35 cellular contexts compared by ENCODE assay signal in genomic region chr10:14036233-14036632, GRCh38.
"Had no signal": no experiment of that assay in that cellular context is flagged by ENCODE, and none has a peak within 500 bp of the region (broad histone marks: within the 10 kb centered on the region; RNA-seq: fewer than 3 reads in every experiment).

No MANE protein-coding gene starts in this region.

- H3K27me3 Mint-ChIP-seq: activated CD4-positive, alpha-beta memory T cell treated with anti-CD3 and anti-CD28 coated beads for 36 hours; activated naive CD8-positive, alpha-beta T cell treated with anti-CD3 and anti-CD28 coated beads, Interleukin-2, amount 10 ng/mL, durations not matched to agents 7 days and 5 days; effector memory CD8-positive, alpha-beta T cell had no signal

- H3K9me3 Mint-ChIP-seq: activated B cell treated with CpG ODN at 0.5 μM for 24 hours; activated CD4-positive, alpha-beta memory T cell treated with anti-CD3 and anti-CD28 coated beads for 36 hours; activated CD4-positive, alpha-beta T cell treated with anti-CD3 and anti-CD28 coated beads, Interleukin-2, amount 10 ng/mL, durations not matched to agents 24 days and 14 days; activated naive CD4-positive, alpha-beta T cell treated with anti-CD3 and anti-CD28 coated beads, Interleukin-2, amount 10 ng/mL, durations not matched to agents 7 days and 5 days; activated naive CD4-positive, alpha-beta T cell treated with anti-CD3 and anti-CD28 coated beads, Interleukin-2, amount 50 U/mL, for 72 hours; activated naive CD8-positive, alpha-beta T cell treated with anti-CD3 and anti-CD28 coated beads, Interleukin-2, amount 10 ng/mL, durations not matched to agents 7 days and 5 days; activated T-helper 1 cell treated with anti-CD3 and anti-CD28 coated beads, Interleukin-12 subunit alpha, Interleukin-12 subunit beta, Interleukin-2, Interleukin-4 antibody, amounts not matched to agents 30 ng/mL and 10 ng/mL and 1 ng/mL, durations not matched to agents 14 hours and 24 hours and 36 hours; activated T-helper 2 cell treated with anti-CD3 and anti-CD28 coated beads, Interferon-gamma antibody, Interleukin-2, Interleukin-4, amounts not matched to agents 10 μg/mL and 5 μg/mL and 100 μg/mL, durations not matched to agents 14 hours and 24 hours and 36 hours; dendritic cell treated with granulocyte-macrophage colony-stimulating factor and Interleukin-4, amounts not matched to agents 40 ng/mL and 50 ng/mL, for 4 days; effector memory CD8-positive, alpha-beta T cell; T-helper 2 cell treated with Interferon-gamma antibody and Interleukin-4, amounts not matched to agents 5 μg/mL and 100 μg/mL, for 36 hours had no signal

- H3K9me3 ChIP-seq: ascending aorta, breast epithelium, esophagus squamous epithelium, gastrocnemius medialis had no signal

- H3K36me3 ChIP-seq: ascending aorta, breast epithelium, cardiac muscle cell, esophagus squamous epithelium, gastrocnemius medialis, WERI-Rb-1 had no signal

- H3K27ac ChIP-seq: ascending aorta, breast epithelium, cardiac muscle cell, coronary artery, epithelial cell of prostate, esophagus squamous epithelium, gastrocnemius medialis, WERI-Rb-1 had no signal

- H3K36me3 Mint-ChIP-seq: activated CD4-positive, alpha-beta memory T cell treated with anti-CD3 and anti-CD28 coated beads for 36 hours; activated CD8-positive, alpha-beta memory T cell treated with anti-CD3 and anti-CD28 coated beads, Interleukin-2, amount 10 ng/mL, durations not matched to agents 7 days and 5 days; activated naive CD4-positive, alpha-beta T cell treated with anti-CD3 and anti-CD28 coated beads, Interleukin-2, amount 10 ng/mL, durations not matched to agents 7 days and 5 days; activated naive CD4-positive, alpha-beta T cell treated with anti-CD3 and anti-CD28 coated beads, Interleukin-2, amount 50 U/mL, for 72 hours; activated naive CD8-positive, alpha-beta T cell treated with anti-CD3 and anti-CD28 coated beads, Interleukin-2, amount 10 ng/mL, durations not matched to agents 7 days and 5 days had no signal

- H3K4me3 Mint-ChIP-seq: activated B cell treated with CpG ODN at 0.5 μM for 24 hours; activated CD4-positive, alpha-beta memory T cell treated with anti-CD3 and anti-CD28 coated beads for 36 hours; activated CD4-positive, alpha-beta T cell treated with anti-CD3 and anti-CD28 coated beads, Interleukin-2, amount 10 ng/mL, durations not matched to agents 24 days and 14 days; activated CD8-positive, alpha-beta memory T cell treated with anti-CD3 and anti-CD28 coated beads, Interleukin-2, amount 10 ng/mL, durations not matched to agents 7 days and 5 days; activated CD8-positive, alpha-beta T cell treated with anti-CD3 and anti-CD28 coated beads, Interleukin-2, amount 10 ng/mL, durations not matched to agents 7 days and 5 days; activated naive CD4-positive, alpha-beta T cell treated with anti-CD3 and anti-CD28 coated beads, Interleukin-2, amount 10 ng/mL, durations not matched to agents 7 days and 5 days; activated naive CD8-positive, alpha-beta T cell treated with anti-CD3 and anti-CD28 coated beads, Interleukin-2, amount 10 ng/mL, durations not matched to agents 7 days and 5 days; activated T-helper 1 cell treated with anti-CD3 and anti-CD28 coated beads, Interleukin-12 subunit alpha, Interleukin-12 subunit beta, Interleukin-2, Interleukin-4 antibody, amounts not matched to agents 30 ng/mL and 10 ng/mL and 1 ng/mL, durations not matched to agents 14 hours and 24 hours and 36 hours; brain; dendritic cell treated with granulocyte-macrophage colony-stimulating factor and Interleukin-4, amounts not matched to agents 40 ng/mL and 50 ng/mL, for 4 days; effector memory CD8-positive, alpha-beta T cell; T-helper 17 cell; T-helper 2 cell treated with Interferon-gamma antibody and Interleukin-4, amounts not matched to agents 5 μg/mL and 100 μg/mL, for 36 hours had no signal

- DNase-seq: activated B cell treated with CpG ODN at 0.5 μM for 24 hours; activated CD4-positive, alpha-beta memory T cell treated with anti-CD3 and anti-CD28 coated beads for 36 hours; activated CD4-positive, alpha-beta T cell treated with anti-CD3 and anti-CD28 coated beads, Interleukin-2, amount 10 ng/mL, durations not matched to agents 24 days and 14 days; activated CD8-positive, alpha-beta memory T cell treated with anti-CD3 and anti-CD28 coated beads, Interleukin-2, amount 10 ng/mL, durations not matched to agents 7 days and 5 days; activated CD8-positive, alpha-beta memory T cell treated with anti-CD3 and anti-CD28 coated beads, Interleukin-2, amount 50 U/mL, for 4 hours; activated CD8-positive, alpha-beta T cell treated with anti-CD3 and anti-CD28 coated beads, Interleukin-2, amount 10 ng/mL, durations not matched to agents 7 days and 5 days; activated effector memory CD4-positive, alpha-beta T cell treated with anti-CD3 and anti-CD28 coated beads, Interleukin-2, amount 50 U/mL, for 16 hours; activated naive CD4-positive, alpha-beta T cell treated with anti-CD3 and anti-CD28 coated beads, Interleukin-2, amount 10 ng/mL, durations not matched to agents 7 days and 5 days; activated naive CD8-positive, alpha-beta T cell treated with anti-CD3 and anti-CD28 coated beads, Interleukin-2, amount 10 ng/mL, durations not matched to agents 7 days and 5 days; activated T-cell treated with anti-CD3 and anti-CD28 coated beads, Interleukin-2, amount 50 U/mL, for 1 hour; activated T-cell treated with anti-CD3 and anti-CD28 coated beads, Interleukin-2, amount 50 U/mL, for 48 hours; central memory CD4-positive, alpha-beta T cell; cerebellar nuclear complex; effector CD4-positive, alpha-beta T cell; effector memory CD8-positive, alpha-beta T cell; esophagus squamous epithelium; foreskin fibroblast; gastrocnemius medialis; glutamatergic neuron; T-helper 1 cell; T-helper 17 cell; T1000; WERI-Rb-1 had no signal

- H3K27ac Mint-ChIP-seq: activated B cell treated with CpG ODN at 0.5 μM for 24 hours; activated CD4-positive, alpha-beta memory T cell treated with anti-CD3 and anti-CD28 coated beads for 36 hours; activated CD4-positive, alpha-beta T cell treated with anti-CD3 and anti-CD28 coated beads, Interleukin-2, amount 10 ng/mL, durations not matched to agents 24 days and 14 days; activated CD8-positive, alpha-beta memory T cell treated with anti-CD3 and anti-CD28 coated beads, Interleukin-2, amount 10 ng/mL, durations not matched to agents 7 days and 5 days; activated CD8-positive, alpha-beta T cell treated with anti-CD3 and anti-CD28 coated beads, Interleukin-2, amount 10 ng/mL, durations not matched to agents 7 days and 5 days; activated naive CD4-positive, alpha-beta T cell treated with anti-CD3 and anti-CD28 coated beads, Interleukin-2, amount 10 ng/mL, durations not matched to agents 7 days and 5 days; activated naive CD4-positive, alpha-beta T cell treated with anti-CD3 and anti-CD28 coated beads, Interleukin-2, amount 50 U/mL, for 72 hours; activated naive CD8-positive, alpha-beta T cell treated with anti-CD3 and anti-CD28 coated beads, Interleukin-2, amount 10 ng/mL, durations not matched to agents 7 days and 5 days; activated T-helper 1 cell treated with anti-CD3 and anti-CD28 coated beads, Interleukin-12 subunit alpha, Interleukin-12 subunit beta, Interleukin-2, Interleukin-4 antibody, amounts not matched to agents 30 ng/mL and 10 ng/mL and 1 ng/mL, durations not matched to agents 14 hours and 24 hours and 36 hours; activated T-helper 2 cell treated with anti-CD3 and anti-CD28 coated beads, Interferon-gamma antibody, Interleukin-2, Interleukin-4, amounts not matched to agents 10 μg/mL and 5 μg/mL and 100 μg/mL, durations not matched to agents 14 hours and 24 hours and 36 hours; brain; dendritic cell treated with granulocyte-macrophage colony-stimulating factor and Interleukin-4, amounts not matched to agents 40 ng/mL and 50 ng/mL, for 4 days; effector memory CD8-positive, alpha-beta T cell; T-helper 17 cell; T-helper 2 cell treated with Interferon-gamma antibody and Interleukin-4, amounts not matched to agents 5 μg/mL and 100 μg/mL, for 36 hours had no signal

- H3K4me1 Mint-ChIP-seq: activated naive CD8-positive, alpha-beta T cell treated with anti-CD3 and anti-CD28 coated beads, Interleukin-2, amount 10 ng/mL, durations not matched to agents 7 days and 5 days had no signal

- H3K27me3 ChIP-seq: ascending aorta, breast epithelium, cardiac muscle cell, esophagus squamous epithelium, gastrocnemius medialis had no signal

- H3K4me3 ChIP-seq: ascending aorta, breast epithelium, cardiac muscle cell, coronary artery, esophagus squamous epithelium, gastrocnemius medialis had no signal

- ATAC-seq: activated CD4-positive, CD25-positive, alpha-beta regulatory T cell treated with anti-CD3 and anti-CD28 coated beads, Interleukin-2, amount 50 U/mL, for 24 hours; activated CD8-positive, alpha-beta memory T cell treated with anti-CD3 and anti-CD28 coated beads, Interleukin-2, amount 10 ng/mL, durations not matched to agents 7 days and 5 days; activated CD8-positive, alpha-beta T cell treated with anti-CD3 and anti-CD28 coated beads, Interleukin-2, amount 10 ng/mL, durations not matched to agents 7 days and 5 days; activated naive CD4-positive, alpha-beta T cell treated with anti-CD3 and anti-CD28 coated beads, Interleukin-2, amount 50 U/mL, for 72 hours; effector memory CD8-positive, alpha-beta T cell; gastrocnemius medialis; T-helper 17 cell had no signal
